Comparison of ENCODE assay signal across 21 cellular contexts in genomic region chr15:90091156-90091931, GRCh38.
"Had no signal": no experiment of that assay in that cellular context is flagged by ENCODE, and none has a peak within 500 bp of the region (broad histone marks: within the 10 kb centered on the region; RNA-seq: fewer than 3 reads in every experiment).

No MANE protein-coding gene starts in this region.

- H3K4me3 ChIP-seq: heart left ventricle, mucosa of descending colon, testis, upper lobe of left lung had no signal

- H3K27me3 ChIP-seq: heart left ventricle, testis, upper lobe of left lung had no signal

- ATAC-seq: activated CD8-positive, alpha-beta T cell treated with anti-CD3 and anti-CD28 coated beads, Interleukin-2, amount 10 ng/mL, durations not matched to agents 7 days and 5 days; activated naive CD4-positive, alpha-beta T cell treated with anti-CD3 and anti-CD28 coated beads, Interleukin-2, amount 50 U/mL, for 72 hours; heart left ventricle; left ventricle myocardium superior; mucosa of descending colon; SK-N-SH treated with all-trans-retinoic acid at 6 μM for 48 hours; stimulated activated naive CD8-positive, alpha-beta T cell treated with anti-CD3 and anti-CD28 coated beads, Interleukin-15, amount 100 ng/mL, for 72 hours; T-cell had no signal

- H3K27ac ChIP-seq: heart left ventricle, testis, upper lobe of left lung had no signal

- H3K4me3 Mint-ChIP-seq: activated CD8-positive, alpha-beta T cell treated with anti-CD3 and anti-CD28 coated beads, Interleukin-2, amount 10 ng/mL, durations not matched to agents 7 days and 5 days; endodermal cell; memory B cell; stimulated activated naive CD8-positive, alpha-beta T cell treated with anti-CD3 and anti-CD28 coated beads, Interleukin-15, amount 100 ng/mL, for 72 hours; T-cell had no signal

- H3K27me3 Mint-ChIP-seq: activated CD4-positive, alpha-beta T cell treated with anti-CD3 and anti-CD28 coated beads, Interleukin-2, amount 10 ng/mL, durations not matched to agents 7 days and 5 days; memory B cell; naive B cell; stimulated activated naive CD8-positive, alpha-beta T cell treated with anti-CD3 and anti-CD28 coated beads, Interleukin-15, amount 100 ng/mL, for 72 hours; T-cell had no signal

- H3K4me1 ChIP-seq: testis had no signal

- H3K9me3 ChIP-seq: heart left ventricle, mucosa of descending colon, testis, upper lobe of left lung had no signal

- DNase-seq: activated CD4-positive, alpha-beta T cell treated with anti-CD3 and anti-CD28 coated beads, Interleukin-2, amount 10 ng/mL, durations not matched to agents 7 days and 5 days; activated CD4-positive, CD25-positive, alpha-beta regulatory T cell; activated CD8-positive, alpha-beta T cell treated with anti-CD3 and anti-CD28 coated beads, Interleukin-2, amount 10 ng/mL, durations not matched to agents 7 days and 5 days; activated effector memory CD4-positive, alpha-beta T cell treated with anti-CD3 and anti-CD28 coated beads, Interleukin-2, amount 50 U/mL, for 16 hours; activated T-cell treated with anti-CD3 and anti-CD28 coated beads, Interleukin-2, amount 50 U/mL, for 48 hours; amniotic stem cell; endodermal cell; heart left ventricle; left ventricle myocardium superior; mucosa of descending colon; naive B cell; retina; stimulated activated CD4-positive, alpha-beta T cell treated with anti-CD3 and anti-CD28 coated beads, Interleukin-2, amount 100 ng/mL, for 48 hours; stimulated activated naive CD8-positive, alpha-beta T cell treated with anti-CD3 and anti-CD28 coated beads, Interleukin-15, amount 100 ng/mL, for 72 hours; T-cell; T-helper 9 cell; testis; upper lobe of left lung had no signal

- H3K9me3 Mint-ChIP-seq: activated CD4-positive, alpha-beta T cell treated with anti-CD3 and anti-CD28 coated beads, Interleukin-2, amount 10 ng/mL, durations not matched to agents 7 days and 5 days; activated naive CD4-positive, alpha-beta T cell treated with anti-CD3 and anti-CD28 coated beads, Interleukin-2, amount 50 U/mL, for 72 hours; memory B cell; naive B cell; stimulated activated naive CD8-positive, alpha-beta T cell treated with anti-CD3 and anti-CD28 coated beads, Interleukin-15, amount 100 ng/mL, for 72 hours; T-cell had no signal

- H3K27ac Mint-ChIP-seq: activated CD8-positive, alpha-beta T cell treated with anti-CD3 and anti-CD28 coated beads, Interleukin-2, amount 10 ng/mL, durations not matched to agents 7 days and 5 days; endodermal cell; memory B cell; stimulated activated naive CD8-positive, alpha-beta T cell treated with anti-CD3 and anti-CD28 coated beads, Interleukin-15, amount 100 ng/mL, for 72 hours had no signal
